In genomic region chr10:97511711-97512445, GRCh38 we compare ENCODE assay signal across 15 cellular contexts.
"Had no signal": no experiment of that assay in that cellular context is flagged by ENCODE, and none has a peak within 500 bp of the region (broad histone marks: within the 10 kb centered on the region; RNA-seq: fewer than 3 reads in every experiment).

No MANE protein-coding gene starts in this region.

- H3K27ac Mint-ChIP-seq: activated CD4-positive, alpha-beta memory T cell treated with anti-CD3 and anti-CD28 coated beads, Interleukin-2, amount 10 ng/mL, durations not matched to agents 7 days and 5 days; activated naive CD8-positive, alpha-beta T cell treated with anti-CD3 and anti-CD28 coated beads, Interleukin-2, amount 10 ng/mL, durations not matched to agents 7 days and 5 days; activated T-cell treated with anti-CD3 and anti-CD28 coated beads, Interleukin-2, amount 50 U/mL, for 24 hours; dendritic cell treated with granulocyte-macrophage colony-stimulating factor and Interleukin-4, amounts not matched to agents 40 ng/mL and 50 ng/mL, for 4 days had no signal

- H3K4me1 Mint-ChIP-seq: activated CD4-positive, alpha-beta memory T cell treated with anti-CD3 and anti-CD28 coated beads, Interleukin-2, amount 10 ng/mL, durations not matched to agents 7 days and 5 days had no signal

- H3K4me3 ChIP-seq: lung, transverse colon had no signal

- H3K36me3 Mint-ChIP-seq: activated naive CD8-positive, alpha-beta T cell treated with anti-CD3 and anti-CD28 coated beads, Interleukin-2, amount 10 ng/mL, durations not matched to agents 7 days and 5 days had no signal

- H3K36me3 ChIP-seq: transverse colon had no signal

- H3K27ac ChIP-seq: transverse colon had no signal

- DNase-seq: activated CD4-positive, alpha-beta memory T cell treated with anti-CD3 and anti-CD28 coated beads, Interleukin-2, amount 10 ng/mL, durations not matched to agents 7 days and 5 days; activated CD4-positive, alpha-beta T cell treated with anti-CD3 and anti-CD28 coated beads for 4 hours; activated naive CD4-positive, alpha-beta T cell; activated naive CD8-positive, alpha-beta T cell treated with anti-CD3 and anti-CD28 coated beads, Interleukin-2, amount 10 ng/mL, durations not matched to agents 7 days and 5 days; activated T-cell treated with anti-CD3 and anti-CD28 coated beads, Interleukin-2, amount 50 U/mL, for 24 hours; hypothalamus; kidney; midbrain; stimulated activated CD4-positive, alpha-beta T cell treated with anti-CD3 and anti-CD28 coated beads, Interleukin-15, amount 100 ng/mL, for 24 hours; stimulated activated CD4-positive, alpha-beta T cell treated with anti-CD3 and anti-CD28 coated beads, Interleukin-4, amount 100 ng/mL, for 1 hour; stimulated activated naive CD4-positive, alpha-beta T cell; substantia nigra; transverse colon had no signal

- H3K4me3 Mint-ChIP-seq: activated CD4-positive, alpha-beta memory T cell treated with anti-CD3 and anti-CD28 coated beads, Interleukin-2, amount 10 ng/mL, durations not matched to agents 7 days and 5 days; activated naive CD8-positive, alpha-beta T cell treated with anti-CD3 and anti-CD28 coated beads, Interleukin-2, amount 10 ng/mL, durations not matched to agents 7 days and 5 days; activated T-cell treated with anti-CD3 and anti-CD28 coated beads, Interleukin-2, amount 50 U/mL, for 24 hours; dendritic cell treated with granulocyte-macrophage colony-stimulating factor and Interleukin-4, amounts not matched to agents 40 ng/mL and 50 ng/mL, for 4 days had no signal

- H3K4me1 ChIP-seq: transverse colon had no signal

- H3K9me3 ChIP-seq: transverse colon had no signal

- H3K9me3 Mint-ChIP-seq: activated CD4-positive, alpha-beta memory T cell treated with anti-CD3 and anti-CD28 coated beads, Interleukin-2, amount 10 ng/mL, durations not matched to agents 7 days and 5 days; activated naive CD8-positive, alpha-beta T cell treated with anti-CD3 and anti-CD28 coated beads, Interleukin-2, amount 10 ng/mL, durations not matched to agents 7 days and 5 days; activated T-cell treated with anti-CD3 and anti-CD28 coated beads, Interleukin-2, amount 50 U/mL, for 24 hours; dendritic cell treated with granulocyte-macrophage colony-stimulating factor and Interleukin-4, amounts not matched to agents 40 ng/mL and 50 ng/mL, for 4 days had no signal

- H3K27me3 ChIP-seq: transverse colon had no signal

- H3K27me3 Mint-ChIP-seq: activated T-cell treated with anti-CD3 and anti-CD28 coated beads, Interleukin-2, amount 50 U/mL, for 24 hours; dendritic cell treated with granulocyte-macrophage colony-stimulating factor and Interleukin-4, amounts not matched to agents 40 ng/mL and 50 ng/mL, for 4 days had no signal
